Comparison of ENCODE assay signal across 16 cellular contexts in genomic region chr12:42039146-42039545, GRCh38.
DNase-seq lines count a peak whose midpoint lies in the region; ATAC-seq and TF ChIP-seq lines count a peak whose summit lies in the region.
"Had no signal": no experiment of that assay in that cellular context is flagged by ENCODE, and none has a peak within 500 bp of the region (broad histone marks: within the 10 kb centered on the region; RNA-seq: fewer than 3 reads in every experiment).

No MANE protein-coding gene starts in this region.

- no peaks in the 10 kb centered on the region for H3K4me1 Mint-ChIP-seq in type B pancreatic cell (ENCODE audit: unreplicated experiment)

- H3K4me3 ChIP-seq in astrocyte of the spinal cord (ENCODE audit: low read depth, low read length), result no peak overlapping the region
- H3K4me3 ChIP-seq: cardiac muscle cell, gastrocnemius medialis, vagina had no signal

- H3K4me3 Mint-ChIP-seq in type B pancreatic cell, result no peak overlapping the region
- H3K4me3 Mint-ChIP-seq: activated T-helper 1 cell treated with anti-CD3 and anti-CD28 coated beads, Interleukin-12 subunit alpha, Interleukin-12 subunit beta, Interleukin-2, Interleukin-4 antibody, amounts not matched to agents 30 ng/mL and 10 ng/mL and 1 ng/mL, durations not matched to agents 14 hours and 24 hours and 36 hours had no signal

- in situ Hi-C loops in astrocyte of the spinal cord (cut with HindIII; ENCODE audit: low sequenced_read_pairs), result no loop called here

- ATAC-seq in left colon, result no peak
- ATAC-seq: gastrocnemius medialis had no signal

- H3K27me3 Mint-ChIP-seq in type B pancreatic cell, result no peaks in the 10 kb centered on the region

- no peak overlapping the region for H3K27ac Mint-ChIP-seq in type B pancreatic cell
- H3K27ac Mint-ChIP-seq: activated T-helper 1 cell treated with anti-CD3 and anti-CD28 coated beads, Interleukin-12 subunit alpha, Interleukin-12 subunit beta, Interleukin-2, Interleukin-4 antibody, amounts not matched to agents 30 ng/mL and 10 ng/mL and 1 ng/mL, durations not matched to agents 14 hours and 24 hours and 36 hours had no signal

- DNase-seq in EL, result peak; percentile 65
- DNase-seq in LoVo (ENCODE audit: low spot score), result peak; percentile 18
- peak; percentile 68 for DNase-seq in astrocyte of the spinal cord (ENCODE audit: low read depth, low spot score)
- peak; percentile 46 to 88 for DNase-seq in lung microvascular endothelial cell (ENCODE audit: low read depth in 2 of 2)
- no peak for DNase-seq in islet precursor cell
- no peak for DNase-seq in left colon
- no peak for DNase-seq in GM19240 (ENCODE audit: insufficient read length, low spot score)
- DNase-seq in type B pancreatic cell (ENCODE audit: extremely low spot score, unreplicated experiment), result no peak
- DNase-seq: activated CD4-positive, CD25-positive, alpha-beta regulatory T cell treated with anti-CD3 and anti-CD28 coated beads, Interleukin-2, amount 50 U/mL, for 72 hours; NCI-H2171 treated with DMSO at 0.1 percent for 48 hours; occipital lobe; SHP77 treated with DMSO at 0.1 percent for 48 hours had no signal

- intact Hi-C loops in left colon (cut with DNase I, micrococcal nuclease), result no loop called here

- TF ChIP-seq CTCF in astrocyte of the spinal cord (IDR thresholded peaks at IDR 0.05; ENCODE audit: low read depth, low read length) (no peak), type B pancreatic cell (conservative IDR thresholded peaks at IDR 0.05) (no peak)

- peaks cover 10% of the 10 kb centered on the region for H3K9me3 Mint-ChIP-seq in type B pancreatic cell
- H3K9me3 Mint-ChIP-seq: activated T-helper 1 cell treated with anti-CD3 and anti-CD28 coated beads, Interleukin-12 subunit alpha, Interleukin-12 subunit beta, Interleukin-2, Interleukin-4 antibody, amounts not matched to agents 30 ng/mL and 10 ng/mL and 1 ng/mL, durations not matched to agents 14 hours and 24 hours and 36 hours had no signal

- no peaks in the 10 kb centered on the region for H3K36me3 Mint-ChIP-seq in type B pancreatic cell

Comparison
In these comparisons a context has a peak if more than half of its experiments do, and no peak if none do; other contexts are left out.
1. DNase-seq: peak in EL (single experiment), LoVo (single experiment), astrocyte of the spinal cord (single experiment) and lung microvascular endothelial cell (2 of 2); none in islet precursor cell (single experiment), left colon (0 of 2), GM19240 (single experiment) and type B pancreatic cell (single experiment).